ENCODE assay signal across 22 cellular contexts in the genomic region with DNA sequence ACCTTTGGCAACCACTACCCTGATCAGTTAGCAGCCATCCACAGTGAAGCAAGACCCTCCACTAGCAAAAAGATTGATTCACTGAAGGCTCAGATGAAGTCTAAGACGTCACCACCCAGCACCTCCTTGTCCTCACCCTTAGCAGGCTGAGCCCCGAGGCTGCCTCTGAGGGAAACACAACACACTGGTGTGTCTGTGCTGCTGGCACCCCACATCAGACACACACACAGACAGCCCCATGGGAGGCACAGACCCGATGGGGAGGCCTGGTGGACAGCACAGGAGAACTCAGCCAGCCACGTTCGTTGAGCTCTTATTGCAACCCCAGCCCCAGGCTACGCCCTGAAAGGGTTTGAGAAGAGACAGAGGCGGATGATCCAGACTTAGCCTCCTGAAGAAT.
"Had no signal": no experiment of that assay in that cellular context is flagged by ENCODE, and none has a peak within 500 bp of the region (broad histone marks: within the 10 kb centered on the region; RNA-seq: fewer than 3 reads in every experiment).

No MANE protein-coding gene starts in this region.

- DNase-seq: activated B cell treated with CpG ODN at 0.5 μM for 24 hours; activated CD4-positive, alpha-beta memory T cell treated with anti-CD3 and anti-CD28 coated beads for 36 hours; activated CD4-positive, alpha-beta T cell treated with anti-CD3 and anti-CD28 coated beads for 1 hour; activated CD4-positive, alpha-beta T cell treated with anti-CD3 and anti-CD28 coated beads, Interleukin-2, amount 10 ng/mL, durations not matched to agents 7 days and 5 days; activated effector memory CD4-positive, alpha-beta T cell treated with anti-CD3 and anti-CD28 coated beads, Interleukin-2, amount 50 U/mL, for 16 hours; activated naive CD4-positive, alpha-beta T cell treated with Interleukin-2 at 50 U/mL for 16 hours; activated T-cell treated with anti-CD3 and anti-CD28 coated beads, Interleukin-2, amount 50 U/mL, for 24 hours; amniotic stem cell; IMR-90; Kasumi-1; KBM-7; NCI-H1048; NCI-H146; NCI-H187 treated with DMSO at 0.1 percent for 48 hours; NCI-H2081 treated with DMSO at 0.1 percent for 48 hours; NCI-H2227 treated with DMSO at 0.1 percent for 48 hours; NCI-H526; NCI-H82; SIG-M5; T-helper 17 cell; T-helper 9 cell had no signal

- H3K9me3 Mint-ChIP-seq: activated B cell treated with CpG ODN at 0.5 μM for 24 hours; activated CD4-positive, alpha-beta memory T cell treated with anti-CD3 and anti-CD28 coated beads for 36 hours; activated CD4-positive, alpha-beta T cell treated with anti-CD3 and anti-CD28 coated beads, Interleukin-2, amount 10 ng/mL, durations not matched to agents 7 days and 5 days; activated T-cell treated with anti-CD3 and anti-CD28 coated beads, Interleukin-2, amount 50 U/mL, for 24 hours had no signal

- H3K36me3 Mint-ChIP-seq: activated CD4-positive, alpha-beta memory T cell treated with anti-CD3 and anti-CD28 coated beads for 36 hours; brain had no signal

- H3K4me1 Mint-ChIP-seq: activated B cell treated with CpG ODN at 0.5 μM for 24 hours, brain had no signal

- H3K27me3 Mint-ChIP-seq: activated B cell treated with CpG ODN at 0.5 μM for 24 hours; activated CD4-positive, alpha-beta memory T cell treated with anti-CD3 and anti-CD28 coated beads for 36 hours; activated T-cell treated with anti-CD3 and anti-CD28 coated beads, Interleukin-2, amount 50 U/mL, for 24 hours; brain had no signal

- H3K4me3 Mint-ChIP-seq: activated B cell treated with CpG ODN at 0.5 μM for 24 hours; activated CD4-positive, alpha-beta memory T cell treated with anti-CD3 and anti-CD28 coated beads for 36 hours; activated CD4-positive, alpha-beta T cell treated with anti-CD3 and anti-CD28 coated beads, Interleukin-2, amount 10 ng/mL, durations not matched to agents 7 days and 5 days; activated T-cell treated with anti-CD3 and anti-CD28 coated beads, Interleukin-2, amount 50 U/mL, for 24 hours; brain; T-helper 17 cell had no signal

- ATAC-seq: T-helper 17 cell had no signal

- H3K27ac Mint-ChIP-seq: activated B cell treated with CpG ODN at 0.5 μM for 24 hours; activated CD4-positive, alpha-beta memory T cell treated with anti-CD3 and anti-CD28 coated beads for 36 hours; activated CD4-positive, alpha-beta T cell treated with anti-CD3 and anti-CD28 coated beads, Interleukin-2, amount 10 ng/mL, durations not matched to agents 7 days and 5 days; brain had no signal
